Comparison of ENCODE assay signal across 14 cellular contexts in the genomic region with DNA sequence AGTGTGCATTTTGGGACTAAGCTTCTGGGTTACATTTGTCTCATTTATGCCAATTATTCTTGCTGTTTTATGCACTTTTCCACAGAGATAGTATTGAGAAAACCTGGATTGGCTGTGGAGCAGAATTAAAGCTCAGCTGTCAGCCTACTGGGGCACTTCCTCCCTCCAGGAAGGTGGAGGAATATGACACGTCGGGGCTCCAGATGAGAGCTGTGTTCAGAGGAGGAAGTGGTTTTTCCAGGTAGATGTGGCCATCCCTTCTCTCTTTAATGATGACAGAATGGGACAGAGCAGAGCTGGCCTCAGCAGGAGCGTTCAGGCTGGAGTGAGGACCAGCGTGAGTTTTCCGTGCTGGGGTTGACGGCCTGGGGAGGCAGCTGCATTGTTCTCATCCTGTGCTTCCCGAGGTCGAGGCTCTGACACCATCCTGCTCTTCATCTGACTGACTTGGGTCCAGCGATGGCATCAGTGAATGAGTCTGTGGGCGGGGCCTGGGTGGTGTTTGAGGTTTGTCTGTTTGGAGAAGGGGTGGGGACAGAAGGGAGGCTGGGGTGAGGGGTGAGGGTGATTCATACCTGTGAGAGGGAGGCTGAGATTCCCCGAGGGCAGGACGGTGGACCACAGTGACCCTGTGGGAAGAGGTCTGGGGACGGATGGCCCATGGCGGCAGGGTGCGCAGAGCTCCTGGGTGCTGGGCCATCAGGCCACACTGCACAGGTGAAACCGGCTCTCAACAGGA.
DNase-seq lines count a peak whose midpoint lies in the region; ATAC-seq and TF ChIP-seq lines count a peak whose summit lies in the region.
"Had no signal": no experiment of that assay in that cellular context is flagged by ENCODE, and none has a peak within 500 bp of the region (broad histone marks: within the 10 kb centered on the region; RNA-seq: fewer than 3 reads in every experiment).

No MANE protein-coding gene starts in this region.

- DNase-seq in activated naive CD4-positive, alpha-beta T cell treated with anti-CD3 and anti-CD28 coated beads, Interleukin-2, amount 10 ng/mL, durations not matched to agents 7 days and 5 days, result peak; percentile 45
- no peak for DNase-seq in activated naive CD4-positive, alpha-beta T cell treated with Interleukin-2 at 50 U/mL for 16 hours
- DNase-seq in SW480 (ENCODE audit: low spot score) (peak; percentile 30), chondrocyte (ENCODE audit: low spot score) (no peak), posterior cingulate gyrus (no peak), gastrocnemius medialis (no peak)
- DNase-seq: cerebellar nuclear complex, heart left ventricle, left cardiac atrium, NCI-H2081 had no signal

- no peaks in the 10 kb centered on the region for H3K9me3 Mint-ChIP-seq in activated naive CD4-positive, alpha-beta T cell treated with anti-CD3 and anti-CD28 coated beads, Interleukin-2, amount 10 ng/mL, durations not matched to agents 7 days and 5 days
- H3K9me3 Mint-ChIP-seq in chondrocyte (ENCODE audit: low read depth), result no peaks in the 10 kb centered on the region
- H3K9me3 Mint-ChIP-seq in stimulated activated memory B cell treated with anti-CD40 and anti-IgM and Interleukin-4, amounts not matched to agents 10 μg/mL and 1 μg/mL and 100 μg/mL, for 72 hours, result no peaks in the 10 kb centered on the region

- H3K27ac Mint-ChIP-seq in activated naive CD4-positive, alpha-beta T cell treated with anti-CD3 and anti-CD28 coated beads, Interleukin-2, amount 10 ng/mL, durations not matched to agents 7 days and 5 days, result no peak overlapping the region
- H3K27ac Mint-ChIP-seq in chondrocyte (ENCODE audit: unreplicated experiment), result peak overlapping the region; percentile 57
- no peak overlapping the region for H3K27ac Mint-ChIP-seq in stimulated activated memory B cell treated with anti-CD40 and anti-IgM and Interleukin-4, amounts not matched to agents 10 μg/mL and 1 μg/mL and 100 μg/mL, for 72 hours
- H3K27ac Mint-ChIP-seq: activated naive CD8-positive, alpha-beta T cell had no signal

- no peak for TF ChIP-seq POLR2A in gastrocnemius medialis (IDR thresholded peaks at IDR 0.05)

- H3K27ac ChIP-seq in thymus (ENCODE audit: low read depth) (peak overlapping the region; percentile 20), gastrocnemius medialis (no peak overlapping the region)

- in situ Hi-C loops in gastrocnemius medialis (cut with MboI; ENCODE audit: low sequenced_read_pairs in 4 of 4), result no loop called here

- peaks cover 52% of the 10 kb centered on the region for H3K4me1 Mint-ChIP-seq in activated naive CD4-positive, alpha-beta T cell treated with anti-CD3 and anti-CD28 coated beads, Interleukin-2, amount 10 ng/mL, durations not matched to agents 7 days and 5 days
- peaks cover 64% of the 10 kb centered on the region for H3K4me1 Mint-ChIP-seq in chondrocyte (ENCODE audit: low read depth)
- peaks cover 5% of the 10 kb centered on the region for H3K4me1 Mint-ChIP-seq in stimulated activated memory B cell treated with anti-CD40 and anti-IgM and Interleukin-4, amounts not matched to agents 10 μg/mL and 1 μg/mL and 100 μg/mL, for 72 hours

- TF ChIP-seq CTCF in chondrocyte (IDR thresholded peaks at IDR 0.05) (no peak), gastrocnemius medialis (IDR thresholded peaks at IDR 0.05 in 4 of 5, conservative IDR thresholded peaks at IDR 0.05 in 1 of 5) (no peak)

- peaks cover 10% of the 10 kb centered on the region for H3K36me3 ChIP-seq in thymus (ENCODE audit: control insufficient read depth, insufficient read depth)
- H3K36me3 ChIP-seq in gastrocnemius medialis, result no peaks in the 10 kb centered on the region
- H3K36me3 ChIP-seq: heart left ventricle had no signal

- WGBS in thymus, result 81% methylated on average over 16 of the region's 16 CpGs

- ATAC-seq in gastrocnemius medialis, result no peak
- no peak for ATAC-seq in stimulated activated memory B cell treated with anti-CD40 and anti-IgM and Interleukin-4, amounts not matched to agents 10 μg/mL and 1 μg/mL and 100 μg/mL, for 72 hours
- ATAC-seq: GM12878, heart left ventricle, left cardiac atrium had no signal

- H3K27me3 Mint-ChIP-seq in activated naive CD4-positive, alpha-beta T cell treated with anti-CD3 and anti-CD28 coated beads, Interleukin-2, amount 10 ng/mL, durations not matched to agents 7 days and 5 days, result no peaks in the 10 kb centered on the region
- no peaks in the 10 kb centered on the region for H3K27me3 Mint-ChIP-seq in chondrocyte (ENCODE audit: low read depth)
- peaks cover 27% of the 10 kb centered on the region for H3K27me3 Mint-ChIP-seq in stimulated activated memory B cell treated with anti-CD40 and anti-IgM and Interleukin-4, amounts not matched to agents 10 μg/mL and 1 μg/mL and 100 μg/mL, for 72 hours
- H3K27me3 Mint-ChIP-seq: activated naive CD8-positive, alpha-beta T cell had no signal

- peaks cover 2% of the 10 kb centered on the region for H3K36me3 Mint-ChIP-seq in activated naive CD4-positive, alpha-beta T cell treated with anti-CD3 and anti-CD28 coated beads, Interleukin-2, amount 10 ng/mL, durations not matched to agents 7 days and 5 days
- peaks cover 8% of the 10 kb centered on the region for H3K36me3 Mint-ChIP-seq in chondrocyte (ENCODE audit: low read depth)
- H3K36me3 Mint-ChIP-seq in stimulated activated memory B cell treated with anti-CD40 and anti-IgM and Interleukin-4, amounts not matched to agents 10 μg/mL and 1 μg/mL and 100 μg/mL, for 72 hours, result no peaks in the 10 kb centered on the region

- no peak overlapping the region for H3K4me3 ChIP-seq in thymus (ENCODE audit: low read length)
- H3K4me3 ChIP-seq in gastrocnemius medialis, result no peak overlapping the region
- H3K4me3 ChIP-seq: GM12878, heart left ventricle had no signal

- H3K4me3 Mint-ChIP-seq in activated naive CD4-positive, alpha-beta T cell treated with anti-CD3 and anti-CD28 coated beads, Interleukin-2, amount 10 ng/mL, durations not matched to agents 7 days and 5 days, result no peak overlapping the region
- no peak overlapping the region for H3K4me3 Mint-ChIP-seq in chondrocyte (ENCODE audit: unreplicated experiment)
- H3K4me3 Mint-ChIP-seq in stimulated activated memory B cell treated with anti-CD40 and anti-IgM and Interleukin-4, amounts not matched to agents 10 μg/mL and 1 μg/mL and 100 μg/mL, for 72 hours, result no peak overlapping the region
- H3K4me3 Mint-ChIP-seq: activated naive CD8-positive, alpha-beta T cell had no signal

- peaks cover 20% of the 10 kb centered on the region for H3K4me1 ChIP-seq in thymus (ENCODE audit: control insufficient read depth, insufficient read depth, low read length)
- H3K4me1 ChIP-seq in gastrocnemius medialis, result peaks cover 12 to 14% of the 10 kb centered on the region in 2 donors

- H3K27me3 ChIP-seq in thymus (ENCODE audit: control insufficient read depth, insufficient read depth), result no peaks in the 10 kb centered on the region
- H3K27me3 ChIP-seq in gastrocnemius medialis, result no peaks in the 10 kb centered on the region
- H3K27me3 ChIP-seq: heart left ventricle had no signal

- CTCF ChIA-PET in activated naive CD4-positive, alpha-beta T cell treated with anti-CD3 and anti-CD28 coated beads, Interleukin-2, amount 10 ng/mL, durations not matched to agents 7 days and 5 days (lab: Charles Lee), result interaction anchor here (1.5 kb wide), 1 partner anchor 13 kb away, joined by 5 read pairs; no protein-coding TSS in a partner anchor

- H3K9me3 ChIP-seq in thymus (ENCODE audit: control insufficient read depth), result no peaks in the 10 kb centered on the region
- H3K9me3 ChIP-seq in gastrocnemius medialis, result no peaks in the 10 kb centered on the region
- H3K9me3 ChIP-seq: heart left ventricle had no signal

- intact Hi-C loops in posterior cingulate gyrus (cut with DNase I), result no loop called here
- intact Hi-C loops in gastrocnemius medialis (cut with DNase I; ENCODE audit: low total_unique reads), result no loop called here

Comparison
In these comparisons a context has a peak if more than half of its experiments do, and no peak if none do; other contexts are left out.
1. DNase-seq: peak in activated naive CD4-positive, alpha-beta T cell treated with anti-CD3 and anti-CD28 coated beads, Interleukin-2, amount 10 ng/mL, durations not matched to agents 7 days and 5 days (single experiment) and SW480 (single experiment); none in activated naive CD4-positive, alpha-beta T cell treated with Interleukin-2 at 50 U/mL for 16 hours (single experiment), chondrocyte (single experiment), posterior cingulate gyrus (0 of 10) and gastrocnemius medialis (0 of 2).